Comparison of ENCODE assay signal across 8 cellular contexts in the genomic region with DNA sequence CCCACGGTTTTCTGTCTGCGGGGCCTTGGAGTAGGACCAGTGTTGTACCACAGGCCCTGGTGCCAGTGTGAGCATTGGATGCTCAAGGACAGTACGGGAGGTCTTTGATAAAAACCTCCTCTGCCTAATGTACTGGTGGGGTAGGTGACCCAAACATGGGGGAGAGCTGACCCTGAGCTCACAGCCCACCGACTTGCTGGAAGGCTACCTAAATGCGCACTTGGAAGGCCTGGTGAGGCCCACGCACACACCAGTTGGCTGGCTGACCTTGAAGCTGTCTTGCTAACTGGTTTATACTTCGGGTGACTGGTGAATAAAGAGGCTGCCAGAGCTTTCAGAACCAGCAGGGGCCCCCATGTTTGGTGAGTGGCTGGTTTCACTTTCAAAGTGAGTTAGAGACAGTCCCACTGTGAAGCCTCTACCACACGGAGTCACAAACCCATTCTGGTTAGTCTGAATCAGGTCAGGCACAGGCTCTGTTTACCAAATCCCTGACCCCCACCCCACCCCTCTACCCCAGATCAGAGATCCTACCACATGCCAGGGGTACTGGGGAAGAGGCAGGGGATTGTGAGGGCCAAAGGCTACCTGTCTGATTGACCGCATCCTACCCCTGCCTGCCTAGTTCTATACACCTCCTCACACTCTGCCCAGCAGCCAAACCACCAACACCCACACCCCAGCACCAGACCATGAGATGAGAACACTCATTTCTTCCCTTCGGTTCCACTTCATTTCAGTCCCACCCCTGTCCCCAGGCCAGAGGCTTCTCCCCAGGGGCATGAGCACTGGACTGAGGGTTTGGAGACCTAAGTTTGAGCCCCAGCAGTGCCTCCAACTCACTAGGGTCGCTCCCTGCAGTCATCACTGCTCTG. TPM values are rescaled to one million over a fixed set of nuclear protein-coding genes. Genes with fewer than 3 reads are reported as not detected.
A peak's percentile ranks its signal among the peaks of the same experiment; 100 is the strongest.
DNase-seq lines count a peak whose midpoint lies in the region; ATAC-seq and TF ChIP-seq lines count a peak whose summit lies in the region.

No MANE protein-coding gene starts in this region.

- ATAC-seq in GM19324 (IDR thresholded peaks at IDR 0.05; ENCODE audit: low FRiP score, unreplicated experiment) (peak; percentile 55), HG03354 (IDR thresholded peaks at IDR 0.05; ENCODE audit: poor library complexity, severe bottlenecking, unreplicated experiment) (peak; percentile 56), foreskin keratinocyte (no peak)

- no peak overlapping the region for H3K27ac ChIP-seq in foreskin keratinocyte
- no peak overlapping the region for H3K27ac ChIP-seq in dorsolateral prefrontal cortex

- intact Hi-C loops in dorsolateral prefrontal cortex (cut with DNase I): no loop called here

- no peaks in the 10 kb centered on the region for H3K4me1 ChIP-seq in foreskin keratinocyte

- peak; percentile 73 for DNase-seq in activated T-cell treated with anti-CD3 and anti-CD28 coated beads for 48 hours (ENCODE audit: low read depth)
- peak; percentile 76 for DNase-seq in stimulated activated CD4-positive, alpha-beta T cell treated with anti-CD3 and anti-CD28 coated beads, Interleukin-15, amount 100 ng/mL, for 48 hours (ENCODE audit: low read depth in 2 of 2)
- no peak for DNase-seq in foreskin keratinocyte
- DNase-seq in NCI-H2227 treated with DMSO at 0.1 percent for 48 hours (lab: John Stamatoyannopoulos, UW): no peak
- no peak for DNase-seq in NCI-H1694 treated with DMSO at 0.1 percent for 48 hours (lab: John Stamatoyannopoulos, UW)
- no peak for DNase-seq in dorsolateral prefrontal cortex

- no peak overlapping the region for H3K4me3 ChIP-seq in dorsolateral prefrontal cortex

- no peak for TF ChIP-seq CTCF in foreskin keratinocyte (conservative IDR thresholded peaks at IDR 0.05)
- no peak for TF ChIP-seq CTCF in dorsolateral prefrontal cortex (IDR thresholded peaks at IDR 0.05 in 54 of 56, conservative IDR thresholded peaks at IDR 0.05 in 2 of 56; ENCODE audit: low read depth in 1 of 56, partially characterized antibody in 56 of 56)

- H3K27me3 ChIP-seq in foreskin keratinocyte (peaks cover 15% of the 10 kb centered on the region), dorsolateral prefrontal cortex (peaks cover 0 to 4% (median 0%) of the 10 kb centered on the region in 45 donors)

RNA-seq across cellular contexts. Expression of gene IL2RB, which starts 12.7 kb away (rescaled TPM):
- total RNA-seq in foreskin keratinocyte (0.04 and 0.10 TPM in 2 replicates), dorsolateral prefrontal cortex (1 to 10 TPM in 7 of 120 experiments, under 1 TPM in 58, not detected in 55; 0.10 to 1.6 (median 0.37) TPM)
- 0.06 and 0.10 TPM in 2 replicates for polyA plus RNA-seq in foreskin keratinocyte

RNA-seq across cellular contexts. Expression of gene C1QTNF6, which starts 25.6 kb away (rescaled TPM):
- total RNA-seq in foreskin keratinocyte (11.3 and 12.6 TPM in 2 replicates), dorsolateral prefrontal cortex (10 to 100 TPM in 15 of 120 experiments, 1 to 10 TPM in 105; 2.4 to 17.3 (median 5.8) TPM)
- polyA plus RNA-seq in foreskin keratinocyte: 14.9 and 17.3 TPM in 2 replicates

RNA-seq across cellular contexts. Expression of gene SSTR3, which starts 49.8 kb away (rescaled TPM):
- total RNA-seq in foreskin keratinocyte (not detected in 2 replicates), dorsolateral prefrontal cortex (10 to 100 TPM in 104 of 120 experiments, 1 to 10 TPM in 16; 2.8 to 26.3 (median 13.6) TPM)
- polyA plus RNA-seq in foreskin keratinocyte: not detected in 2 replicates

RNA-seq across cellular contexts. Expression of gene TMPRSS6, which starts 52.9 kb away (rescaled TPM):
- total RNA-seq in foreskin keratinocyte (not detected in 2 replicates), dorsolateral prefrontal cortex (not detected)
- polyA plus RNA-seq in foreskin keratinocyte: not detected in 2 replicates

Comparison
In these comparisons a context has a peak if more than half of its experiments do, and no peak if none do; other contexts are left out.
1. DNase-seq: peak in activated T-cell treated with anti-CD3 and anti-CD28 coated beads for 48 hours (single experiment) and stimulated activated CD4-positive, alpha-beta T cell treated with anti-CD3 and anti-CD28 coated beads, Interleukin-15, amount 100 ng/mL, for 48 hours (2 of 2); none in foreskin keratinocyte (0 of 2), NCI-H2227 treated with DMSO at 0.1 percent for 48 hours (single experiment), NCI-H1694 treated with DMSO at 0.1 percent for 48 hours (single experiment) and dorsolateral prefrontal cortex (0 of 10).